ENCODE assay signal across 27 cellular contexts in genomic region chr16:88057656-88058055, GRCh38.
"Had no signal": no experiment of that assay in that cellular context is flagged by ENCODE, and none has a peak within 500 bp of the region (broad histone marks: within the 10 kb centered on the region; RNA-seq: fewer than 3 reads in every experiment).

No MANE protein-coding gene starts in this region.

- H3K27me3 ChIP-seq: SJSA1 had no signal

- H3K27ac ChIP-seq: SJSA1 had no signal

- H3K4me3 ChIP-seq: SJSA1 had no signal

- H3K27ac Mint-ChIP-seq: activated B cell treated with CpG ODN at 0.5 μM for 24 hours; activated CD4-positive, alpha-beta memory T cell treated with anti-CD3 and anti-CD28 coated beads for 36 hours; activated naive CD4-positive, alpha-beta T cell treated with anti-CD3 and anti-CD28 coated beads, Interleukin-2, amount 10 ng/mL, durations not matched to agents 7 days and 5 days; activated naive CD8-positive, alpha-beta T cell treated with anti-CD3 and anti-CD28 coated beads for 36 hours; T-helper 1 cell treated with Interleukin-12 subunit alpha and Interleukin-12 subunit beta and Interleukin-4 antibody, amounts not matched to agents 30 μg/mL and 1 μg/mL, for 36 hours had no signal

- H3K9me3 Mint-ChIP-seq: activated B cell treated with CpG ODN at 0.5 μM for 24 hours; activated CD4-positive, alpha-beta memory T cell treated with anti-CD3 and anti-CD28 coated beads for 36 hours; activated CD4-positive, alpha-beta T cell treated with anti-CD3 and anti-CD28 coated beads, Interleukin-2, amount 10 ng/mL, durations not matched to agents 7 days and 5 days; activated naive CD4-positive, alpha-beta T cell treated with anti-CD3 and anti-CD28 coated beads, Interleukin-2, amount 10 ng/mL, durations not matched to agents 7 days and 5 days; activated naive CD8-positive, alpha-beta T cell treated with anti-CD3 and anti-CD28 coated beads for 36 hours; activated T-cell treated with anti-CD3 and anti-CD28 coated beads, Interleukin-2, amount 50 U/mL, for 4 hours; T-helper 1 cell treated with Interleukin-12 subunit alpha and Interleukin-12 subunit beta and Interleukin-4 antibody, amounts not matched to agents 30 μg/mL and 1 μg/mL, for 36 hours had no signal

- H3K9me3 ChIP-seq: SJSA1 had no signal

- H3K4me1 Mint-ChIP-seq: activated B cell treated with CpG ODN at 0.5 μM for 24 hours; activated CD4-positive, alpha-beta T cell treated with anti-CD3 and anti-CD28 coated beads, Interleukin-2, amount 10 ng/mL, durations not matched to agents 7 days and 5 days; activated naive CD4-positive, alpha-beta T cell treated with anti-CD3 and anti-CD28 coated beads, Interleukin-2, amount 10 ng/mL, durations not matched to agents 7 days and 5 days; activated naive CD8-positive, alpha-beta T cell treated with anti-CD3 and anti-CD28 coated beads for 36 hours had no signal

- H3K27me3 Mint-ChIP-seq: activated B cell treated with CpG ODN at 0.5 μM for 24 hours; activated CD4-positive, alpha-beta memory T cell treated with anti-CD3 and anti-CD28 coated beads for 36 hours; activated CD4-positive, alpha-beta T cell treated with anti-CD3 and anti-CD28 coated beads, Interleukin-2, amount 10 ng/mL, durations not matched to agents 7 days and 5 days; activated naive CD4-positive, alpha-beta T cell treated with anti-CD3 and anti-CD28 coated beads, Interleukin-2, amount 10 ng/mL, durations not matched to agents 7 days and 5 days; activated naive CD8-positive, alpha-beta T cell treated with anti-CD3 and anti-CD28 coated beads for 36 hours had no signal

- H3K4me3 Mint-ChIP-seq: activated B cell treated with CpG ODN at 0.5 μM for 24 hours; activated CD4-positive, alpha-beta memory T cell treated with anti-CD3 and anti-CD28 coated beads for 36 hours; activated CD4-positive, alpha-beta T cell treated with anti-CD3 and anti-CD28 coated beads, Interleukin-2, amount 10 ng/mL, durations not matched to agents 7 days and 5 days; activated naive CD4-positive, alpha-beta T cell treated with anti-CD3 and anti-CD28 coated beads, Interleukin-2, amount 10 ng/mL, durations not matched to agents 7 days and 5 days; activated naive CD8-positive, alpha-beta T cell treated with anti-CD3 and anti-CD28 coated beads for 36 hours; activated T-cell treated with anti-CD3 and anti-CD28 coated beads, Interleukin-2, amount 50 U/mL, for 4 hours; T-helper 1 cell treated with Interleukin-12 subunit alpha and Interleukin-12 subunit beta and Interleukin-4 antibody, amounts not matched to agents 30 μg/mL and 1 μg/mL, for 36 hours had no signal

- ATAC-seq: activated T-cell treated with anti-CD3 and anti-CD28 coated beads, Interleukin-2, amount 50 U/mL, for 4 hours; Panc1; SK-N-SH treated with all-trans-retinoic acid at 6 μM for 48 hours had no signal

- H3K36me3 Mint-ChIP-seq: activated naive CD8-positive, alpha-beta T cell treated with anti-CD3 and anti-CD28 coated beads for 36 hours had no signal

- DNase-seq: activated B cell treated with CpG ODN at 0.5 μM for 24 hours; activated CD4-positive, alpha-beta memory T cell treated with anti-CD3 and anti-CD28 coated beads for 36 hours; activated CD4-positive, alpha-beta T cell treated with anti-CD3 and anti-CD28 coated beads, Interleukin-2, amount 10 ng/mL, durations not matched to agents 7 days and 5 days; activated CD8-positive, alpha-beta memory T cell treated with anti-CD3 and anti-CD28 coated beads for 24 hours; activated gamma-delta T cell; activated naive CD4-positive, alpha-beta T cell treated with anti-CD3 and anti-CD28 coated beads, Interleukin-2, amount 10 ng/mL, durations not matched to agents 7 days and 5 days; activated naive CD8-positive, alpha-beta T cell treated with anti-CD3 and anti-CD28 coated beads for 36 hours; activated T-cell treated with anti-CD3 and anti-CD28 coated beads, Interleukin-2, amount 50 U/mL, for 4 hours; anterior cingulate cortex; caudate nucleus; Karpas-422; MM.1S; NCI-H1105; NCI-H1436; NCI-H1694 treated with DMSO at 0.1 percent for 48 hours; NCI-H2081; NCI-H510A treated with DMSO at 0.1 percent for 48 hours; NCI-H69; NK-92 treated with Interleukin-12 subunit alpha and Interleukin-12 subunit beta, amount 100 ng/mL, for 24 hours; OCI-M1; RPMI8226; SHP77; T-helper 9 cell had no signal
